ENCODE assay signal across 8 cellular contexts in genomic region chr1:243420968-243421675, GRCh38.
DNase-seq lines count a peak whose midpoint lies in the region; ATAC-seq and TF ChIP-seq lines count a peak whose summit lies in the region.

No MANE protein-coding gene starts in this region.

- no peaks in the 10 kb centered on the region for H3K9me3 Mint-ChIP-seq in activated CD4-positive, alpha-beta memory T cell treated with anti-CD3 and anti-CD28 coated beads for 36 hours

- TF ChIP-seq CTCF in uterus (IDR thresholded peaks at IDR 0.05), result no peak
- no peak for TF ChIP-seq CTCF in GM20000 (IDR thresholded peaks at IDR 0.05; ENCODE audit: extremely low read depth, missing control alignments)

- peak overlapping the region; percentile 12 to 13 for H3K4me3 ChIP-seq in uterus

- CTCF ChIA-PET in activated CD4-positive, alpha-beta memory T cell treated with anti-CD3 and anti-CD28 coated beads for 36 hours (lab: Charles Lee), result no interaction called here

- no peak overlapping the region for H3K27ac Mint-ChIP-seq in activated CD4-positive, alpha-beta memory T cell treated with anti-CD3 and anti-CD28 coated beads for 36 hours

- H3K36me3 Mint-ChIP-seq in activated CD4-positive, alpha-beta memory T cell treated with anti-CD3 and anti-CD28 coated beads for 36 hours, result peaks cover 13% of the 10 kb centered on the region

- H3K4me1 ChIP-seq in uterus, result no peaks in the 10 kb centered on the region

- H3K9me3 ChIP-seq in uterus, result no peaks in the 10 kb centered on the region

- DNase-seq in Right ventricle myocardium superior, result no peak
- DNase-seq in Right ventricle myocardium inferior (ENCODE audit: missing footprints), result no peak
- no peak for DNase-seq in activated CD4-positive, alpha-beta memory T cell treated with anti-CD3 and anti-CD28 coated beads for 36 hours
- DNase-seq in left lobe of liver (ENCODE audit: low spot score), result no peak
- no peak for DNase-seq in uterus
- DNase-seq in ureter (ENCODE audit: low spot score), result no peak
- DNase-seq in GM20000 (ENCODE audit: low spot score), result no peak

- intact Hi-C loops in Right ventricle myocardium superior (cut with DNase I), result no loop called here
- intact Hi-C loops in Right ventricle myocardium inferior (cut with DNase I), result no loop called here
- intact Hi-C loops in activated CD4-positive, alpha-beta memory T cell treated with anti-CD3 and anti-CD28 coated beads for 36 hours (cut with micrococcal nuclease), result loop anchor here (5.0 to 10.0 kb wide), 2 partner anchors 424 to 626 kb away; no protein-coding TSS in a partner anchor
- intact Hi-C loops in uterus (cut with DNase I; ENCODE audit: low total_unique reads), result no loop called here

- no peaks in the 10 kb centered on the region for H3K36me3 ChIP-seq in uterus

- peak; percentile 51 for ATAC-seq in Right ventricle myocardium superior (ENCODE audit: poor library complexity)
- no peak for ATAC-seq in Right ventricle myocardium inferior
- peak; percentile 56 for ATAC-seq in left lobe of liver
- no peak for ATAC-seq in HG03565 (IDR thresholded peaks at IDR 0.05; ENCODE audit: unreplicated experiment)

- peak overlapping the region; percentile 49 for H3K4me3 Mint-ChIP-seq in activated CD4-positive, alpha-beta memory T cell treated with anti-CD3 and anti-CD28 coated beads for 36 hours

- no peaks in the 10 kb centered on the region for H3K27me3 ChIP-seq in uterus

- TF ChIP-seq POLR2A in uterus (IDR thresholded peaks at IDR 0.05), result no peak

- no peaks in the 10 kb centered on the region for H3K27me3 Mint-ChIP-seq in activated CD4-positive, alpha-beta memory T cell treated with anti-CD3 and anti-CD28 coated beads for 36 hours

- peak overlapping the region; percentile 25 to 65 for H3K27ac ChIP-seq in uterus

- peaks cover 27% of the 10 kb centered on the region for H3K4me1 Mint-ChIP-seq in activated CD4-positive, alpha-beta memory T cell treated with anti-CD3 and anti-CD28 coated beads for 36 hours (ENCODE audit: low read depth)

- POLR2A ChIA-PET in activated CD4-positive, alpha-beta memory T cell treated with anti-CD3 and anti-CD28 coated beads for 36 hours (lab: Charles Lee), result no interaction called here

Comparison
In these comparisons a context has a peak if more than half of its experiments do, and no peak if none do; other contexts are left out.
1. ATAC-seq: peak in Right ventricle myocardium superior (single experiment) and left lobe of liver (single experiment); none in Right ventricle myocardium inferior (single experiment) and HG03565 (single experiment).